In the genomic region with DNA sequence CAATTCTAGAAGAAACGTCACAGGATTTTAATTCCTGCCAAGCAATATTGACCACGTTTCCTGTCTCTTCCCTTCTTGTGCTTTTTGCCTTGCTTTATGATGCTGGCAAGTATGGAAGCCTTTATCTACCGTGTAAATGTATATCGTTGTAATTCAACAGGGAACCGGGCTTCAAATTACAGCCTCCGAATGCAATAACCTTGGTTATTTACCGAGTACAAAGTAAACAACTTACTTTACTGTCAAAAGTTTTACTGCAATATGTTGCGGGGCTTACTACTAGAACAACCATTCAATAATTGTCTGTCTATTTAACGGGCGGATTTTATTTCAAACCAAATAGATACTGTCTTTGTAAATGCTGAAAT, we compare ENCODE assay signal across 1 cellular context.
TF ChIP-seq lines count a peak whose summit lies in the region.

No MANE protein-coding gene starts in this region.

TF ChIP-seq in SK-N-SH treated with all-trans-retinoic acid at 6 μM for 48 hours, 23 proteins besides CTCF, POLR2A, EP300 and RAD21 (continued from another document):
- TF ChIP-seq, protein P1, sequence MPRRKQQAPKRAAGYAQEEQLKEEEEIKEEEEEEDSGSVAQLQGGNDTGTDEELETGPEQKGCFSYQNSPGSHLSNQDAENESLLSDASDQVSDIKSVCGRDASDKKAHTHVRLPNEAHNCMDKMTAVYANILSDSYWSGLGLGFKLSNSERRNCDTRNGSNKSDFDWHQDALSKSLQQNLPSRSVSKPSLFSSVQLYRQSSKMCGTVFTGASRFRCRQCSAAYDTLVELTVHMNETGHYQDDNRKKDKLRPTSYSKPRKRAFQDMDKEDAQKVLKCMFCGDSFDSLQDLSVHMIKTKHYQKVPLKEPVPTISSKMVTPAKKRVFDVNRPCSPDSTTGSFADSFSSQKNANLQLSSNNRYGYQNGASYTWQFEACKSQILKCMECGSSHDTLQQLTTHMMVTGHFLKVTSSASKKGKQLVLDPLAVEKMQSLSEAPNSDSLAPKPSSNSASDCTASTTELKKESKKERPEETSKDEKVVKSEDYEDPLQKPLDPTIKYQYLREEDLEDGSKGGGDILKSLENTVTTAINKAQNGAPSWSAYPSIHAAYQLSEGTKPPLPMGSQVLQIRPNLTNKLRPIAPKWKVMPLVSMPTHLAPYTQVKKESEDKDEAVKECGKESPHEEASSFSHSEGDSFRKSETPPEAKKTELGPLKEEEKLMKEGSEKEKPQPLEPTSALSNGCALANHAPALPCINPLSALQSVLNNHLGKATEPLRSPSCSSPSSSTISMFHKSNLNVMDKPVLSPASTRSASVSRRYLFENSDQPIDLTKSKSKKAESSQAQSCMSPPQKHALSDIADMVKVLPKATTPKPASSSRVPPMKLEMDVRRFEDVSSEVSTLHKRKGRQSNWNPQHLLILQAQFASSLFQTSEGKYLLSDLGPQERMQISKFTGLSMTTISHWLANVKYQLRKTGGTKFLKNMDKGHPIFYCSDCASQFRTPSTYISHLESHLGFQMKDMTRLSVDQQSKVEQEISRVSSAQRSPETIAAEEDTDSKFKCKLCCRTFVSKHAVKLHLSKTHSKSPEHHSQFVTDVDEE (CRISPR knock-in tag; IDR thresholded peaks at IDR 0.05), result no peak
- TF ChIP-seq ZNF8 (CRISPR knock-in tag; IDR thresholded peaks at IDR 0.05) (no peak), OSR1 (CRISPR knock-in tag; IDR thresholded peaks at IDR 0.05) (no peak), ZC3H10 (CRISPR knock-in tag; IDR thresholded peaks at IDR 0.05) (no peak), PPARA (CRISPR knock-in tag; IDR thresholded peaks at IDR 0.05; ENCODE audit: borderline replicate concordance) (no peak), ISL1 (CRISPR knock-in tag; IDR thresholded peaks at IDR 0.05) (no peak), TOX (CRISPR knock-in tag; IDR thresholded peaks at IDR 0.05; ENCODE audit: borderline replicate concordance) (no peak), ZFP30 (CRISPR knock-in tag; IDR thresholded peaks at IDR 0.05) (no peak), POU6F1 (CRISPR knock-in tag; IDR thresholded peaks at IDR 0.05; ENCODE audit: borderline replicate concordance, low read depth) (no peak), ESRRG (CRISPR knock-in tag; IDR thresholded peaks at IDR 0.05) (no peak), TCF4 (CRISPR knock-in tag; IDR thresholded peaks at IDR 0.05; ENCODE audit: borderline replicate concordance) (no peak), BACH2 (CRISPR knock-in tag; IDR thresholded peaks at IDR 0.05; ENCODE audit: borderline replicate concordance) (no peak)
TF ChIP-seq in SK-N-SH treated with all-trans-retinoic acid at 6 μM for 48 hours: peak in this region for 0.
